Comparison of ENCODE assay signal across 11 cellular contexts in the genomic region with DNA sequence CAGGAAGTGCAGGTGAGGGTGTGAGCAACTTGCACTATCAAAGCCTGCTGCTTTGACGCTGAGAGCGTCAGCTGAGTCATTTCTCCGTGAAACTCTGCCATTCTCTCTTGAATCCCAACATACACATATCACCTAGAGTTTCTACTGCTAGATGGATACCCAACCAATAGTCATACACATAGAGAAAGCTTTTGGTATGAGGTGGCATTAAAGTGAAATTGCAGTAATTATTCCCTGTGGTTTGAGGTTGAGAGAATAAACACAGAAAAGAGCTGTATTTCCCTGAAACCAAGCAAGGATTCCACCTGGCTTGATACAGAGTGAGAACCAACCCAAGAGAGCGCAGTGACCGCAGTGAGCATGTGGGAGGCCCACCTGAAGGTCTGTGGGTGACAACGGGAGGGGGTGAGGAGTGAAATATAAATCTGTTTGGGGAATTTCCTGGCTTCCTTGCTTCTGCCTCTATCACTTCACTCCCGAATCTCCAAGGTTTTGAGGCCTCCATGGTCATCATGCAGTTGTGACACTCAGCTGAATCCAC. TPM values are rescaled to one million over a fixed set of nuclear protein-coding genes. Genes with fewer than 3 reads are reported as not detected.
DNase-seq lines count a peak whose midpoint lies in the region; ATAC-seq and TF ChIP-seq lines count a peak whose summit lies in the region.
"Had no signal": no experiment of that assay in that cellular context is flagged by ENCODE, and none has a peak within 500 bp of the region (broad histone marks: within the 10 kb centered on the region; RNA-seq: fewer than 3 reads in every experiment).

No MANE protein-coding gene starts in this region.

- TF ChIP-seq CTCF in nephron (IDR thresholded peaks at IDR 0.05; ENCODE audit: unreplicated experiment in 3 of 3) (no peak), progenitor cell of endocrine pancreas (IDR thresholded peaks at IDR 0.05; ENCODE audit: unreplicated experiment) (no peak)

- H3K27me3 Mint-ChIP-seq in activated CD4-positive, alpha-beta T cell treated with anti-CD3 and anti-CD28 coated beads for 36 hours, result peaks cover 6% of the 10 kb centered on the region
- H3K27me3 Mint-ChIP-seq in nephron (ENCODE audit: low read depth) (peaks cover 5% of the 10 kb centered on the region), progenitor cell of endocrine pancreas (peaks cover 17% of the 10 kb centered on the region)

- POLR2A ChIA-PET in activated CD4-positive, alpha-beta T cell treated with anti-CD3 and anti-CD28 coated beads for 36 hours (lab: Charles Lee), result no interaction called here

- H3K9me3 Mint-ChIP-seq in activated CD4-positive, alpha-beta T cell treated with anti-CD3 and anti-CD28 coated beads for 36 hours (ENCODE audit: low read depth), result no peaks in the 10 kb centered on the region
- H3K9me3 Mint-ChIP-seq in nephron, result no peaks in the 10 kb centered on the region
- H3K9me3 Mint-ChIP-seq in progenitor cell of endocrine pancreas (ENCODE audit: low read depth), result peaks cover 8% of the 10 kb centered on the region
- H3K9me3 Mint-ChIP-seq: activated CD4-positive, alpha-beta T cell treated with anti-CD3 and anti-CD28 coated beads, Interleukin-2, amount 10 ng/mL, durations not matched to agents 24 days and 14 days; dendritic cell treated with granulocyte-macrophage colony-stimulating factor and Interleukin-4, amounts not matched to agents 40 ng/mL and 50 ng/mL, for 4 days had no signal

- CTCF ChIA-PET in activated CD4-positive, alpha-beta T cell treated with anti-CD3 and anti-CD28 coated beads for 36 hours (lab: Charles Lee), result no interaction called here

- peak; percentile 89 for ATAC-seq in activated CD4-positive, alpha-beta T cell treated with anti-CD3 and anti-CD28 coated beads for 36 hours
- peak; percentile 97 for ATAC-seq in GM21423 (IDR thresholded peaks at IDR 0.05; ENCODE audit: unreplicated experiment)
- peak; percentile 94 for ATAC-seq in HG03103 (IDR thresholded peaks at IDR 0.05; ENCODE audit: low read depth, unreplicated experiment)
- ATAC-seq in left colon, result no peak

- peak; percentile 61 for DNase-seq in activated CD4-positive, alpha-beta T cell treated with anti-CD3 and anti-CD28 coated beads for 36 hours
- no peak for DNase-seq in activated CD4-positive, alpha-beta T cell treated with anti-CD3 and anti-CD28 coated beads, Interleukin-2, amount 50 U/mL, for 4 hours
- no peak for DNase-seq in progenitor cell of endocrine pancreas (ENCODE audit: low spot score, unreplicated experiment)
- DNase-seq in left colon, result no peak
- no peak for DNase-seq in cerebellum (ENCODE audit: low spot score)
- DNase-seq: activated CD4-positive, alpha-beta T cell treated with anti-CD3 and anti-CD28 coated beads, Interleukin-2, amount 10 ng/mL, durations not matched to agents 24 days and 14 days had no signal

- H3K4me1 Mint-ChIP-seq in activated CD4-positive, alpha-beta T cell treated with anti-CD3 and anti-CD28 coated beads for 36 hours, result peaks cover 11% of the 10 kb centered on the region
- H3K4me1 Mint-ChIP-seq in nephron (peaks cover 26% of the 10 kb centered on the region), progenitor cell of endocrine pancreas (ENCODE audit: low read depth) (peaks cover 7% of the 10 kb centered on the region)
- H3K4me1 Mint-ChIP-seq: neural crest cell had no signal

- H3K27ac Mint-ChIP-seq in activated CD4-positive, alpha-beta T cell treated with anti-CD3 and anti-CD28 coated beads for 36 hours, result peak overlapping the region; percentile 6
- peak overlapping the region in 2 of 3 experiments; percentile 66 to 80 for H3K27ac Mint-ChIP-seq in nephron
- H3K27ac Mint-ChIP-seq in progenitor cell of endocrine pancreas, result no peak overlapping the region
- H3K27ac Mint-ChIP-seq: activated CD4-positive, alpha-beta T cell treated with anti-CD3 and anti-CD28 coated beads, Interleukin-2, amount 10 ng/mL, durations not matched to agents 24 days and 14 days; dendritic cell treated with granulocyte-macrophage colony-stimulating factor and Interleukin-4, amounts not matched to agents 40 ng/mL and 50 ng/mL, for 4 days had no signal

- no peak overlapping the region for H3K4me3 Mint-ChIP-seq in activated CD4-positive, alpha-beta T cell treated with anti-CD3 and anti-CD28 coated beads for 36 hours
- H3K4me3 Mint-ChIP-seq in nephron (no peak overlapping the region), progenitor cell of endocrine pancreas (ENCODE audit: low read depth) (no peak overlapping the region)
- H3K4me3 Mint-ChIP-seq: activated CD4-positive, alpha-beta T cell treated with anti-CD3 and anti-CD28 coated beads, Interleukin-2, amount 10 ng/mL, durations not matched to agents 24 days and 14 days; dendritic cell treated with granulocyte-macrophage colony-stimulating factor and Interleukin-4, amounts not matched to agents 40 ng/mL and 50 ng/mL, for 4 days; neural crest cell had no signal

- intact Hi-C loops in activated CD4-positive, alpha-beta T cell treated with anti-CD3 and anti-CD28 coated beads for 36 hours (cut with DNase I, micrococcal nuclease), result loop anchor here in 1 of 2 experiments (1.0 to 10.0 kb wide), 2 partner anchors 29 to 239 kb away; a partner anchor contains a TSS
- intact Hi-C loops in left colon (cut with DNase I, micrococcal nuclease), result no loop called here

- H3K36me3 Mint-ChIP-seq in activated CD4-positive, alpha-beta T cell treated with anti-CD3 and anti-CD28 coated beads for 36 hours (ENCODE audit: low read depth), result no peaks in the 10 kb centered on the region
- H3K36me3 Mint-ChIP-seq in nephron (ENCODE audit: low read depth), result no peaks in the 10 kb centered on the region
- H3K36me3 Mint-ChIP-seq in progenitor cell of endocrine pancreas (ENCODE audit: insufficient read depth), result no peaks in the 10 kb centered on the region

RNA-seq across cellular contexts. Expression of a gene that starts 28.8 kb away (rescaled TPM):
- 10 to 100 TPM; 27.0 to 27.1 TPM for total RNA-seq in activated CD4-positive, alpha-beta T cell treated with anti-CD3 and anti-CD28 coated beads for 36 hours
- total RNA-seq in progenitor cell of endocrine pancreas (19.3 and 24.8 TPM in 2 replicates), left colon (10 to 100 TPM; 17.7 to 19.8 TPM), cerebellum (24.9 TPM)
